Comparison of ENCODE assay signal across 18 cellular contexts in the genomic region with DNA sequence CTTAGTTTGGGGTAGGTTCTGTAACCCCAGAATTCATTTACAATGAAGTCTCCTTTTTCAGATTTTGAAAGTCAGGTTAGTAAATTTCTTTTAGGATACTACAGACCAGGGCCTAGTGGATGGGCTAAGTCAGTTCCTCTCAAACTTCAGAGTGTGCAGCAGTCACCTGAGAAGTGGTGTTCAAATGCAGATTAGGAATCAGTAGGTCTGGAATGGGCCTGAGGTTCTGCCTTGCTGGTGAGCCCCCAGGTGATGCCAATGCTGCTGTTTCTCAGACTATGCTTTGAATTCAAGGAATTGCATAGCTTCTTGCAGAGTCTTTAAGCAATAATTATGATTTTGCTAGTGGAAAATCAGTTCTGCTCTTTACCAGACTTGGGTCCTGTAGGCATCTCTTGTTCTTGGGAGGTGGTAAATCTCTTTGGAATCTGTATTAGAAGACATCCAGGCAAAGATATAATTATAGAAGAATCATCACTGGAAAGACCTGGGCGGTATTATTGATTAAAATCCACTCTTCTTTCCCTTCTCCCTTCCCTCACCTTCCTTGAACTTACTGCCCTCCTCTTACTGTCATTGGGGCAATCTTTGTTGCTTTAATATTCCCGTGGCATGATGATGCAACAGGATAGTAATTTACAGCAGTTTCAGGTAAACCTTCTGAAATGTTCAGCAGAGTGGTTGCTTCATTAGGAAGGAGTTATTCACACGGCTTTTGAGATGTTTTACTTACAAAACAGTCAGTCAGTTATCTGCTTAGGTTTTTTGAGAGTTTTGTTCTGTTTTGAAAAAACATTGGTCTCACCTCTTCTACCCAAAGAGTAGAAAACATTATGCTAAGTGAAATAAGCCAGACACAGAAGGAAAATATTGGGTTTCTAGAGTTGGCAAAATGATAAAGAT.
A peak's percentile ranks its signal among the peaks of the same experiment; 100 is the strongest.
DNase-seq lines count a peak whose midpoint lies in the region; ATAC-seq and TF ChIP-seq lines count a peak whose summit lies in the region.
"Had no signal": no experiment of that assay in that cellular context is flagged by ENCODE, and none has a peak within 500 bp of the region (broad histone marks: within the 10 kb centered on the region; RNA-seq: fewer than 3 reads in every experiment).

No MANE protein-coding gene starts in this region.

- H3K4me1 Mint-ChIP-seq in activated naive CD4-positive, alpha-beta T cell treated with anti-CD3 and anti-CD28 coated beads, Interleukin-2, amount 50 U/mL, for 24 hours, result peaks cover 4% of the 10 kb centered on the region
- H3K4me1 Mint-ChIP-seq in stimulated activated effector memory CD8-positive, alpha-beta T cell treated with anti-CD3 and anti-CD28 coated beads, Interleukin-12 subunit alpha, Interleukin-12 subunit beta, amount 100 ng/mL, for 72 hours, result peaks cover 2% of the 10 kb centered on the region
- H3K4me1 Mint-ChIP-seq: immature natural killer cell had no signal

- H3K36me3 ChIP-seq in uterus, result no peaks in the 10 kb centered on the region

- no peaks in the 10 kb centered on the region for H3K27me3 ChIP-seq in uterus

- no peak for ATAC-seq in stimulated activated effector memory CD8-positive, alpha-beta T cell treated with anti-CD3 and anti-CD28 coated beads, Interleukin-12 subunit alpha, Interleukin-12 subunit beta, amount 100 ng/mL, for 72 hours
- no peak for ATAC-seq in GM18861 (IDR thresholded peaks at IDR 0.05; ENCODE audit: unreplicated experiment)
- ATAC-seq: mucosa of descending colon had no signal

- H3K4me3 Mint-ChIP-seq in activated naive CD4-positive, alpha-beta T cell treated with anti-CD3 and anti-CD28 coated beads, Interleukin-2, amount 50 U/mL, for 24 hours, result no peak overlapping the region
- no peak overlapping the region for H3K4me3 Mint-ChIP-seq in stimulated activated effector memory CD8-positive, alpha-beta T cell treated with anti-CD3 and anti-CD28 coated beads, Interleukin-12 subunit alpha, Interleukin-12 subunit beta, amount 100 ng/mL, for 72 hours
- H3K4me3 Mint-ChIP-seq: IgD-negative memory B cell, immature natural killer cell had no signal

- peak overlapping the region; percentile 72 for H3K27ac Mint-ChIP-seq in activated naive CD4-positive, alpha-beta T cell treated with anti-CD3 and anti-CD28 coated beads, Interleukin-2, amount 50 U/mL, for 24 hours
- H3K27ac Mint-ChIP-seq in stimulated activated effector memory CD8-positive, alpha-beta T cell treated with anti-CD3 and anti-CD28 coated beads, Interleukin-12 subunit alpha, Interleukin-12 subunit beta, amount 100 ng/mL, for 72 hours, result peak overlapping the region; percentile 29
- H3K27ac Mint-ChIP-seq: IgD-negative memory B cell, immature natural killer cell had no signal

- no peaks in the 10 kb centered on the region for H3K9me3 Mint-ChIP-seq in activated naive CD4-positive, alpha-beta T cell treated with anti-CD3 and anti-CD28 coated beads, Interleukin-2, amount 50 U/mL, for 24 hours
- no peaks in the 10 kb centered on the region for H3K9me3 Mint-ChIP-seq in stimulated activated effector memory CD8-positive, alpha-beta T cell treated with anti-CD3 and anti-CD28 coated beads, Interleukin-12 subunit alpha, Interleukin-12 subunit beta, amount 100 ng/mL, for 72 hours
- H3K9me3 Mint-ChIP-seq: IgD-negative memory B cell, immature natural killer cell had no signal

- TF ChIP-seq CTCF in epithelial cell of esophagus (IDR thresholded peaks at IDR 0.05; ENCODE audit: insufficient read depth, low read depth, low read length, missing control alignments) (no peak), uterus (IDR thresholded peaks at IDR 0.05) (no peak)

- H3K4me3 ChIP-seq in epithelial cell of esophagus (ENCODE audit: low read length) (no peak overlapping the region), uterus (no peak overlapping the region)
- H3K4me3 ChIP-seq: mucosa of descending colon had no signal

- no peaks in the 10 kb centered on the region for H3K4me1 ChIP-seq in uterus

- H3K36me3 Mint-ChIP-seq in activated naive CD4-positive, alpha-beta T cell treated with anti-CD3 and anti-CD28 coated beads, Interleukin-2, amount 50 U/mL, for 24 hours, result peaks cover 3% of the 10 kb centered on the region
- peaks cover 65% of the 10 kb centered on the region for H3K36me3 Mint-ChIP-seq in stimulated activated effector memory CD8-positive, alpha-beta T cell treated with anti-CD3 and anti-CD28 coated beads, Interleukin-12 subunit alpha, Interleukin-12 subunit beta, amount 100 ng/mL, for 72 hours
- H3K36me3 Mint-ChIP-seq: IgD-negative memory B cell had no signal

- no peaks in the 10 kb centered on the region for H3K9me3 ChIP-seq in uterus
- H3K9me3 ChIP-seq: mucosa of descending colon had no signal

- intact Hi-C loops in uterus (cut with DNase I; ENCODE audit: low total_unique reads), result no loop called here

- no peaks in the 10 kb centered on the region for H3K27me3 Mint-ChIP-seq in activated naive CD4-positive, alpha-beta T cell treated with anti-CD3 and anti-CD28 coated beads, Interleukin-2, amount 50 U/mL, for 24 hours
- H3K27me3 Mint-ChIP-seq: IgD-negative memory B cell had no signal

- DNase-seq in activated naive CD4-positive, alpha-beta T cell (lab: John Stamatoyannopoulos, UW), result no peak
- peak; percentile 50 for DNase-seq in NCI-H460 (ENCODE audit: extremely low read depth, low read depth)
- peak; percentile 51 for DNase-seq in epithelial cell of esophagus (ENCODE audit: low read depth)
- no peak for DNase-seq in stimulated activated effector memory CD8-positive, alpha-beta T cell treated with anti-CD3 and anti-CD28 coated beads, Interleukin-12 subunit alpha, Interleukin-12 subunit beta, amount 100 ng/mL, for 72 hours (ENCODE audit: low spot score in 2 of 2)
- no peak for DNase-seq in NCI-H82 (lab: John Stamatoyannopoulos, UW)
- DNase-seq in uterus, result no peak
- DNase-seq: activated CD4-positive, CD25-positive, alpha-beta regulatory T cell treated with anti-CD3 and anti-CD28 coated beads, Interleukin-2, amount 50 U/mL, for 72 hours; activated T-cell treated with anti-CD3 and anti-CD28 coated beads, Interleukin-2, amount 50 U/mL, for 48 hours; aorta; immature natural killer cell; mucosa of descending colon; NCI-H1436; NCI-H446 treated with DMSO at 0.1 percent for 48 hours; RPMI8226 had no signal

- TF ChIP-seq POLR2A in uterus (IDR thresholded peaks at IDR 0.05), result no peak

- no peak overlapping the region for H3K27ac ChIP-seq in uterus
- H3K27ac ChIP-seq: parathyroid adenoma had no signal

Comparison
In these comparisons a context has a peak if more than half of its experiments do, and no peak if none do; other contexts are left out.
1. DNase-seq: peak in NCI-H460 (single experiment) and epithelial cell of esophagus (single experiment); none in activated naive CD4-positive, alpha-beta T cell (0 of 4), stimulated activated effector memory CD8-positive, alpha-beta T cell treated with anti-CD3 and anti-CD28 coated beads, Interleukin-12 subunit alpha, Interleukin-12 subunit beta, amount 100 ng/mL, for 72 hours (0 of 2), NCI-H82 (single experiment) and uterus (0 of 2).